8 cellular contexts compared by ENCODE assay signal in the genomic region with DNA sequence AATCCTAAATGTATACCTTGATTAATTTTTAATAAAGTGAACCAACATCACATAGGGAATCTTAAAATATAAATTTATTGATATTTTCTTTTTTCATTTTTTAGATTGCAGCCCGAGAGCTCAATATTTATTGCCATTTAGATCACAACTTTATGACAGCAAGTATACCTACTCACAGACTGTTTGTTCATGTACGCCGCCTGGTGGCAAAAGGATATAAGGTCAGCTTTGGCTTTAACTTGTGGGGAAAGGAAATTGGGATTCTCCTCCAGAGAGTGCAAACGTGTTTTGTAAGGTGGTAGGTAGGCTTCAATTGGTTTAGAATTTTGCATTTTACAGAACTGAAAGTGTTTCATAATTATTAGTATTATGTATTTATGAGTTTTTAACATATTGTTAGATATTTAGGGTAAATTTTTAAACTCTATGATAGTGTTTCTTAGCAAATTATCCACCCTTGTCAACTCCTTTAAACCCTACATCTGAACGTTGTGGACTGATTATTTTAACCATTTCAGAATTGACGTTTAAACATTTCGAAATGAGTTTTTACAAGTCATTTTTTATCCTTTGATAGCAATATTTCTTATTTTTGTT. TPM values are rescaled to one million over a fixed set of nuclear protein-coding genes. Genes with fewer than 3 reads are reported as not detected.
DNase-seq lines count a peak whose midpoint lies in the region; ATAC-seq and TF ChIP-seq lines count a peak whose summit lies in the region.

No MANE protein-coding gene starts in this region.

- DNase-seq in AG04450 (ENCODE audit: low read depth, low spot score) = peak; percentile 24
- DNase-seq in NCI-H1105 (lab: John Stamatoyannopoulos, UW) = peak; percentile 7
- DNase-seq in T-helper 17 cell = peak; percentile 23 to 53 (median 28)
- DNase-seq in amygdala (lab: John Stamatoyannopoulos, UW) = peak in 35 of 56 donors; percentile 0 to 76 (median 22)
- peak; percentile 80 for DNase-seq in right atrium auricular region (ENCODE audit: low spot score)
- DNase-seq in gastrocnemius medialis = peak; percentile 15 to 39

- H3K27me3 ChIP-seq in AG04450 (ENCODE audit: control insufficient read depth, insufficient read depth, low read length) = no peaks in the 10 kb centered on the region
- H3K27me3 ChIP-seq in right atrium auricular region = no peaks in the 10 kb centered on the region
- H3K27me3 ChIP-seq in gastrocnemius medialis = no peaks in the 10 kb centered on the region

- in situ Hi-C loops in gastrocnemius medialis (cut with MboI; ENCODE audit: low sequenced_read_pairs in 4 of 4) = loop anchor here in 2 of 4 donors (25.0 kb wide), 2 partner anchors 185 to 585 kb away; a partner anchor contains a TSS

- no peaks in the 10 kb centered on the region for H3K4me1 ChIP-seq in right atrium auricular region
- H3K4me1 ChIP-seq in gastrocnemius medialis = no peaks in the 10 kb centered on the region

- H3K4me3 ChIP-seq in AG04450 (ENCODE audit: low read depth, low read length) (no peak overlapping the region), right atrium auricular region (no peak overlapping the region), gastrocnemius medialis (no peak overlapping the region)

- POLR2A ChIA-PET in AG04450 (lab: Yijun Ruan, JAX) = no interaction called here

- no peak for TF ChIP-seq POLR2A in gastrocnemius medialis (IDR thresholded peaks at IDR 0.05)

- H3K9me3 ChIP-seq in AG04450 (ENCODE audit: control insufficient read depth, insufficient read depth, low read length) (no peaks in the 10 kb centered on the region; the same call in 1 of the 2 replicates), T-helper 17 cell (ENCODE audit: control insufficient read depth, low read length, poor library complexity, severe bottlenecking) (no peaks in the 10 kb centered on the region), right atrium auricular region (no peaks in the 10 kb centered on the region), gastrocnemius medialis (no peaks in the 10 kb centered on the region)

- intact Hi-C loops in gastrocnemius medialis (cut with DNase I; ENCODE audit: low total_unique reads) = loop anchor here (10.0 kb wide), 1 partner anchor 523 kb away; no protein-coding TSS in a partner anchor

- H3K36me3 Mint-ChIP-seq in T-helper 17 cell (ENCODE audit: low read depth) = peaks cover 6% of the 10 kb centered on the region

- TF ChIP-seq CTCF in AG04450 (IDR thresholded peaks at IDR 0.05; ENCODE audit: low read depth, low read length) (peak; percentile 89), right atrium auricular region (IDR thresholded peaks at IDR 0.05) (peak; percentile 57 to 81), gastrocnemius medialis (IDR thresholded peaks at IDR 0.05 in 4 of 5, conservative IDR thresholded peaks at IDR 0.05 in 1 of 5) (peak; percentile 32 to 68 (median 45))

- H3K27ac ChIP-seq in AG04450 (ENCODE audit: low read depth, low read length) (no peak overlapping the region), right atrium auricular region (no peak overlapping the region), gastrocnemius medialis (no peak overlapping the region)

- H3K4me1 Mint-ChIP-seq in T-helper 17 cell = peaks cover 6% of the 10 kb centered on the region

- no peaks in the 10 kb centered on the region for H3K27me3 Mint-ChIP-seq in T-helper 17 cell

- no peak overlapping the region for H3K27ac Mint-ChIP-seq in T-helper 17 cell

- CTCF ChIA-PET in AG04450 (lab: Charles Lee) = interaction anchor here (0.5 to 5.8 kb wide), 31 partner anchors 8 to 630 kb away, joined by 3 to 75 read pairs (median 3); no protein-coding TSS in a partner anchor

- ATAC-seq in GM18517 (IDR thresholded peaks at IDR 0.05; ENCODE audit: unreplicated experiment) (peak; percentile 64), T-helper 17 cell (peak; percentile 85), gastrocnemius medialis (peak; percentile 39 to 68), HG02884 (IDR thresholded peaks at IDR 0.05; ENCODE audit: unreplicated experiment) (no peak)

- H3K36me3 ChIP-seq in right atrium auricular region (peaks cover 8% of the 10 kb centered on the region), gastrocnemius medialis (peaks cover 0 to 34% of the 10 kb centered on the region in 2 donors)

- H3K4me3 Mint-ChIP-seq in T-helper 17 cell = no peak overlapping the region

RNA-seq across cellular contexts. Expression of a gene that starts 17.5 kb away (rescaled TPM):
- 15.7 and 22.5 TPM in 2 replicates for polyA plus RNA-seq in AG04450 (2011; rRNA removed)
- polyA minus RNA-seq in AG04450 (2011; rRNA and poly(A)+ RNA removed) = 8.2 and 11.2 TPM in 2 replicates
- total RNA-seq in T-helper 17 cell (1 to 10 TPM; 5.7 to 8.3 TPM), right atrium auricular region (1 to 10 TPM; 3.9 to 4.8 TPM), gastrocnemius medialis (1 to 10 TPM; 2.2 to 5.3 (median 3.7) TPM)

RNA-seq across cellular contexts. Expression of a gene that starts 17.8 kb away (rescaled TPM):
- polyA plus RNA-seq in AG04450 (2011; rRNA removed) = 7.2 and 10.8 TPM in 2 replicates
- polyA minus RNA-seq in AG04450 (2011; rRNA and poly(A)+ RNA removed) = 6.1 and 10.9 TPM in 2 replicates
- total RNA-seq in T-helper 17 cell = 10 to 100 TPM; 12.6 to 17.2 TPM
- total RNA-seq in right atrium auricular region = 1 to 10 TPM; 6.8 to 9.9 TPM
- total RNA-seq in gastrocnemius medialis = 10 to 100 TPM in 1 of 4 donors, 1 to 10 TPM in 3; 5.8 to 10.4 (median 7.2) TPM

Comparison
In these comparisons a context has a peak if more than half of its experiments do, and no peak if none do; other contexts are left out.
1. DNase-seq: peak in every context shown above with its lines; median percentile 80 in right atrium auricular region; 28 in T-helper 17 cell; 27 in gastrocnemius medialis; 24 in AG04450; 22 in amygdala; 7 in NCI-H1105.